1 cellular context compared by ENCODE assay signal in the genomic region with DNA sequence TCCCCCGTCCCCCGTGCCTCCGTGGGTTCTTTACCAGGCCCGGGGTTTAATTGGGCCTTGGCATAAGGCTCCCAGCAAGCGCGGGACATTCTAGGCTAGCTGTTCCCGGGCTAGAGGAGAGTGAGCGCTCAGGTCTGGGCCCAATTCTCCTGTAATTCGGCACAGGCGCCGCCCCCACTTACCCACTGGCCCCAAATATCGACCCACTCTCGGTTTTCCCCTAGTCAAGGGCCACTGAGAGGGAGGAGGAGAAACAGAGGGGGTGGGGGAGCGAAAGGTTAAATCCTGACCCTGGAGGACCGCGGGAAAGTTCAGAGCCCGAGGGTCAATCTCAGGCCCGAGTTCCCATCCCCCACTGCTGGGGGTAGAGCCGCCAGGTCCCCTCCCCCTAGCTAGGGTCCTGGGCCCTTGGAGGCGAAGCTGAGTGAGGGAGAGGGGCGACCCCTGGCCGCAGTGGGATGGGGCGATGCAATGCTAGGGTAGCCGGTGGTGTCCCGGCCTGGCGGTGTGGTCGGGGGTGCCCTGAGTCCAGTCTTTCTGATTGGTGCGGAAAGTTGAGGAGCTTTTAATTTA.
TF ChIP-seq lines count a peak whose summit lies in the region.

No MANE protein-coding gene starts in this region.

TF ChIP-seq in WTC11, 78 proteins besides CTCF, POLR2A, EP300 and RAD21 (continued from another document):
- TF ChIP-seq, protein P1, sequence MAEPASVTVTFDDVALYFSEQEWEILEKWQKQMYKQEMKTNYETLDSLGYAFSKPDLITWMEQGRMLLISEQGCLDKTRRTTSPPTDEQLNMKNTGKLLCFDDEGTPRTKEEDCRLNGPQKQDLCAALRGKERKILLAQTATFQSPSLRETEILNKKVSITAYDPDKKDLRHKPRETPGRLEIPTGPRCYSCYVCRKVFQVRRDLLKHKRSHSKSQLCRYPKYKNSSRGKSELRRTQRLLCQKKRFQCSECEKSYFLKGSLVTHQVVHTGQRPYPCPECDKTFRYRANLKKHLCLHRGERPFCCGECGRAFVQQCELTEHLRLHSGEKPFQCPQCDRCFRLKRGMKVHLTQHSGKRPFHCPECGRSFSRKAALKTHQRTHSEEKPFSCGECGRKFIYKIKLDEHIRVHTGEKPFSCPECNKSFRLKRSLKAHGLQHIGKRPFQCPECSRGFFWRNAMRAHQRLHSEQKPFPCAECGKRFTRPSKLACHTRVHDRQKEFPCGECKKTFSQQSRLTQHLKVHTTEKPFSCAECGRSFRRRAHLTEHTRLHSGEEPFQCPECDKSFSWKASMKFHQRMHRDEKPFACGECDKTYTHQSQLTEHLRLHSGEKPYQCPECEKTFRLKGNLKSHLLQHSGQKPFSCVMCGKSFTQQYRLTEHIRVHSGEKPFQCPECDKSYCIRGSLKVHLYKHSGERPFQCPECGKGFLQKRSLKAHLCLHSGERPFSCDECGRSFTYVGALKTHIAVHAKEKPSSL (CRISPR knock-in tag; conservative IDR thresholded peaks at IDR 0.05) = no peak
- TF ChIP-seq, protein P2, sequence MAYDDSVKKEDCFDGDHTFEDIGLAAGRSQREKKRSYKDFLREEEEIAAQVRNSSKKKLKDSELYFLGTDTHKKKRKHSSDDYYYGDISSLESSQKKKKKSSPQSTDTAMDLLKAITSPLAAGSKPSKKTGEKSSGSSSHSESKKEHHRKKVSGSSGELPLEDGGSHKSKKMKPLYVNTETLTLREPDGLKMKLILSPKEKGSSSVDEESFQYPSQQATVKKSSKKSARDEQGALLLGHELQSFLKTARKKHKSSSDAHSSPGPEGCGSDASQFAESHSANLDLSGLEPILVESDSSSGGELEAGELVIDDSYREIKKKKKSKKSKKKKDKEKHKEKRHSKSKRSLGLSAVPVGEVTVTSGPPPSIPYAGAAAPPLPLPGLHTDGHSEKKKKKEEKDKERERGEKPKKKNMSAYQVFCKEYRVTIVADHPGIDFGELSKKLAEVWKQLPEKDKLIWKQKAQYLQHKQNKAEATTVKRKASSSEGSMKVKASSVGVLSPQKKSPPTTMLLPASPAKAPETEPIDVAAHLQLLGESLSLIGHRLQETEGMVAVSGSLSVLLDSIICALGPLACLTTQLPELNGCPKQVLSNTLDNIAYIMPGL (CRISPR knock-in tag; IDR thresholded peaks at IDR 0.05) = no peak
- 0 out of 2 replicates have a peak, but pooled peaks have one; percentile 37 for TF ChIP-seq SP1 (CRISPR knock-in tag; conservative IDR thresholded peaks at IDR 0.05)
- 0 out of 2 replicates have a peak, but pooled peaks have one; percentile 19 for TF ChIP-seq FOXP1 (CRISPR knock-in tag; IDR thresholded peaks at IDR 0.05; ENCODE audit: borderline replicate concordance)
- TF ChIP-seq ARID4B (CRISPR knock-in tag; IDR thresholded peaks at IDR 0.05; ENCODE audit: borderline replicate concordance) = no peak; the same call in 1 of the 2 replicates
- TF ChIP-seq ATF2 (CRISPR knock-in tag; IDR thresholded peaks at IDR 0.05; ENCODE audit: borderline replicate concordance, low read depth) = no peak
- TF ChIP-seq CREB1 (CRISPR knock-in tag; IDR thresholded peaks at IDR 0.05) = no peak
- TF ChIP-seq, protein P3, sequence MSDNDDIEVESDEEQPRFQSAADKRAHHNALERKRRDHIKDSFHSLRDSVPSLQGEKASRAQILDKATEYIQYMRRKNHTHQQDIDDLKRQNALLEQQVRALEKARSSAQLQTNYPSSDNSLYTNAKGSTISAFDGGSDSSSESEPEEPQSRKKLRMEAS (CRISPR knock-in tag; IDR thresholded peaks at IDR 0.05) = peak; percentile 48; the same call in 1 of the 2 replicates
- TF ChIP-seq GRHL2 (CRISPR knock-in tag; IDR thresholded peaks at IDR 0.05; ENCODE audit: insufficient replicate concordance, severe bottlenecking) = no peak
- TF ChIP-seq, protein P4, sequence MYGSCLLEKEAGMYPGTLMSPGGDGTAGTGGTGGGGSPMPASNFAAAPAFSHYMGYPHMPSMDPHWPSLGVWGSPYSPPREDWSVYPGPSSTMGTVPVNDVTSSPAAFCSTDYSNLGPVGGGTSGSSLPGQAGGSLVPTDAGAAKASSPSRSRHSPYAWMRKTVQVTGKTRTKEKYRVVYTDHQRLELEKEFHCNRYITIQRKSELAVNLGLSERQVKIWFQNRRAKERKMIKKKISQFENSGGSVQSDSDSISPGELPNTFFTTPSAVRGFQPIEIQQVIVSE (CRISPR knock-in tag; IDR thresholded peaks at IDR 0.05; ENCODE audit: borderline replicate concordance) = no peak
- TF ChIP-seq ETV6 (CRISPR knock-in tag; IDR thresholded peaks at IDR 0.05) = no peak
- no peak for TF ChIP-seq ERG (CRISPR knock-in tag; IDR thresholded peaks at IDR 0.05)
- TF ChIP-seq ZNF281 (CRISPR knock-in tag; IDR thresholded peaks at IDR 0.05) = peak; percentile 91
- peak; percentile 64; the same call in 1 of the 2 replicates for TF ChIP-seq TEAD1 (CRISPR knock-in tag; IDR thresholded peaks at IDR 0.05)
- TF ChIP-seq ZNF416 (CRISPR knock-in tag; IDR thresholded peaks at IDR 0.05) = 0 out of 2 replicates have a peak, but pooled peaks have one; percentile 12
